26 cellular contexts compared by ENCODE assay signal in the genomic region with DNA sequence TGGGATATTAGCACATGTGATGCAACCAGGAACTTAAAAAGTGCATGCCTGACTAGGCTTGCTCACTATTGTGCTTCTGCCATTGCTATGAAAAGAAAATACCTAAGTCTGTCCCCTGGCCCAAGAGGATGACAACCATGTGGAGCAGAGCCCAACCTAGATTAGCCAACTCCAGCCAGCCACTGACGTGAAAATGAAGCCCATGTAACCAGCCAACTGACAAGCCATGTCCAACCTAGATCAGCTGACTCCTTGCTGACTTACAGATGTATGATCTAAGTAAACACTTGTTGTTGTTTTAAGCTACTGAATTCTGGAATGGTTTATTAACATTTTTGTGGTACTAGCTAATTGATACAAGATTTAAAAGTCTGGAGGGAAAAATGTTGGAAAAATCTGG. TPM values are rescaled to one million over a fixed set of nuclear protein-coding genes. Genes with fewer than 3 reads are reported as not detected.
A peak's percentile ranks its signal among the peaks of the same experiment; 100 is the strongest.
DNase-seq lines count a peak whose midpoint lies in the region; ATAC-seq, FAIRE-seq and TF ChIP-seq lines count a peak whose summit lies in the region.
"Had no signal": no experiment of that assay in that cellular context is flagged by ENCODE, and none has a peak within 500 bp of the region (broad histone marks: within the 10 kb centered on the region; RNA-seq: fewer than 3 reads in every experiment).

No MANE protein-coding gene starts in this region.

- no TSS peak for BruUV-seq in K562 (replicated peaks; lab: Mats Ljungman, UMichigan)

- H3K36me3 Mint-ChIP-seq in natural killer cell treated with Interleukin-12 subunit alpha and Interleukin-12 subunit beta and Interleukin-15 and Interleukin-18, amount 100 ng/mL, for 72 hours, result peaks cover 10% of the 10 kb centered on the region

- peaks cover 20% of the 10 kb centered on the region for H3K36me3 ChIP-seq in K562 (ENCODE audit: control insufficient read depth, insufficient read depth, low read length)

- no peak overlapping the region for H3K4me2 ChIP-seq in K562 (ENCODE audit: insufficient read depth, low read length)
- H3K4me2 ChIP-seq: BLaER1, smooth muscle cell had no signal

- CTCF ChIA-PET in K562 (lab: Yijun Ruan, JAX; ENCODE audit: low intra/inter-chr PET ratio), result no interaction called here

- no peaks in the 10 kb centered on the region for H3K9me1 ChIP-seq in K562 (ENCODE audit: control insufficient read depth, insufficient read depth, low read length)

- no peaks in the 10 kb centered on the region for H3K27me3 Mint-ChIP-seq in natural killer cell treated with Interleukin-12 subunit alpha and Interleukin-12 subunit beta and Interleukin-15 and Interleukin-18, amount 100 ng/mL, for 72 hours
- H3K27me3 Mint-ChIP-seq: activated naive CD8-positive, alpha-beta T cell treated with anti-CD3 and anti-CD28 coated beads, Interleukin-2, amount 10 ng/mL, durations not matched to agents 7 days and 5 days; memory B cell; type B pancreatic cell had no signal

- POLR2A ChIA-PET in K562 (lab: Yijun Ruan, JAX), result no interaction called here

- in situ Hi-C loops in K562 (cut with MboI), result no loop called here

- peaks cover 0 to 5% of the 10 kb centered on the region in 2 experiments; a peak in 3 of 5 replicates for H3K4me1 ChIP-seq in K562 (replicated peaks in 1 of 2; ENCODE audit: control insufficient read depth in 2 of 2, insufficient read depth in 2 of 2, low read length in 2 of 2)
- H3K4me1 ChIP-seq: BLaER1 had no signal

- H3K27ac Mint-ChIP-seq in natural killer cell treated with Interleukin-12 subunit alpha and Interleukin-12 subunit beta and Interleukin-15 and Interleukin-18, amount 100 ng/mL, for 72 hours, result no peak overlapping the region
- H3K27ac Mint-ChIP-seq: activated naive CD8-positive, alpha-beta T cell treated with anti-CD3 and anti-CD28 coated beads, Interleukin-2, amount 10 ng/mL, durations not matched to agents 7 days and 5 days; activated T-helper 2 cell treated with anti-CD3 and anti-CD28 coated beads, Interferon-gamma antibody, Interleukin-2, Interleukin-4, amounts not matched to agents 10 μg/mL and 5 μg/mL and 100 μg/mL, durations not matched to agents 14 hours and 24 hours and 36 hours; memory B cell; T-helper 2 cell treated with Interferon-gamma antibody and Interleukin-4, amounts not matched to agents 5 μg/mL and 100 μg/mL, for 36 hours; type B pancreatic cell had no signal

- intact Hi-C loops in Right ventricle myocardium inferior (cut with DNase I) (loop anchor here (2.0 to 5.0 kb wide), 2 partner anchors 51 to 73 kb away; a partner anchor contains a TSS), cardiac septum (cut with DNase I) (no loop called here), K562 (cut with micrococcal nuclease) (no loop called here), Right ventricle myocardium superior (cut with DNase I) (no loop called here)

- ATAC-seq in Right ventricle myocardium inferior (peak; percentile 82), K562 (no peak), Right ventricle myocardium superior (ENCODE audit: poor library complexity) (peak; percentile 74), HG02884 (IDR thresholded peaks at IDR 0.05; ENCODE audit: unreplicated experiment) (no peak), GM18861 (IDR thresholded peaks at IDR 0.05; ENCODE audit: unreplicated experiment) (no peak), HG03460 (IDR thresholded peaks at IDR 0.05; ENCODE audit: unreplicated experiment) (no peak)
- no peak for ATAC-seq in natural killer cell treated with Interleukin-12 subunit alpha and Interleukin-12 subunit beta and Interleukin-15 and Interleukin-18, amount 100 ng/mL, for 72 hours

- H4K20me1 ChIP-seq in K562 (replicated peaks; ENCODE audit: control insufficient read depth, insufficient read depth, low read length), result no peaks in the 10 kb centered on the region
- H4K20me1 ChIP-seq: BLaER1 had no signal

- FAIRE-seq in K562 (lab: Jason Lieb, UNC), result peak; percentile 46
- FAIRE-seq: A204.1, H54 had no signal

- DNase-seq in Right ventricle myocardium inferior (ENCODE audit: missing footprints) (no peak), cardiac septum (ENCODE audit: low spot score) (no peak), K562 (ENCODE audit: extremely low read depth in 1 of 4, low spot score in 3 of 4) (no peak), Right ventricle myocardium superior (peak; percentile 55)
- no peak for DNase-seq in natural killer cell treated with Interleukin-12 subunit alpha and Interleukin-12 subunit beta and Interleukin-15 and Interleukin-18, amount 100 ng/mL, for 72 hours (ENCODE audit: low spot score)
- DNase-seq: activated CD8-positive, alpha-beta memory T cell treated with anti-CD3 and anti-CD28 coated beads, Interleukin-2, amount 50 U/mL, for 4 hours; activated naive CD8-positive, alpha-beta T cell treated with anti-CD3 and anti-CD28 coated beads, Interleukin-2, amount 10 ng/mL, durations not matched to agents 7 days and 5 days; COR-L47; DMS79; kidney glomerular epithelial cell; NCI-H2081; NCI-H226; NCI-H748 treated with DMSO at 0.1 percent for 48 hours; stimulated activated CD4-positive, alpha-beta T cell treated with anti-CD3 and anti-CD28 coated beads, Interleukin-2, amount 100 ng/mL, for 24 hours had no signal

- no peak for TF ChIP-seq RAD21 in K562 (CRISPR knock-in tag; conservative IDR thresholded peaks at IDR 0.05 in 1 of 2, IDR thresholded peaks at IDR 0.05 in 1 of 2)

- no peaks in the 10 kb centered on the region for H3K9me3 ChIP-seq in K562 (replicated peaks; ENCODE audit: control insufficient read depth, insufficient read depth, low read depth, low read length)
- H3K9me3 ChIP-seq: BLaER1 had no signal

- TF ChIP-seq CTCF in K562 (IDR thresholded peaks at IDR 0.05 in 2 of 3, conservative IDR thresholded peaks at IDR 0.05 in 1 of 3; ENCODE audit: insufficient read depth in 2 of 3, low read depth in 1 of 3, low read length in 3 of 3), result no peak

- no peaks in the 10 kb centered on the region for H3K79me2 ChIP-seq in K562 (ENCODE audit: control insufficient read depth, insufficient read depth, low read length)

- H3K4me1 Mint-ChIP-seq in natural killer cell treated with Interleukin-12 subunit alpha and Interleukin-12 subunit beta and Interleukin-15 and Interleukin-18, amount 100 ng/mL, for 72 hours (ENCODE audit: low read depth in 2 of 2), result no peaks in the 10 kb centered on the region
- H3K4me1 Mint-ChIP-seq: activated naive CD8-positive, alpha-beta T cell treated with anti-CD3 and anti-CD28 coated beads, Interleukin-2, amount 10 ng/mL, durations not matched to agents 7 days and 5 days; memory B cell had no signal

- H3K4me3 ChIP-seq in K562, result no peak overlapping the region
- H3K4me3 ChIP-seq: BLaER1, smooth muscle cell had no signal

- TF ChIP-seq POLR2A in K562 (conservative IDR thresholded peaks at IDR 0.05), result no peak

- H3K4me3 Mint-ChIP-seq in natural killer cell treated with Interleukin-12 subunit alpha and Interleukin-12 subunit beta and Interleukin-15 and Interleukin-18, amount 100 ng/mL, for 72 hours, result no peak overlapping the region
- H3K4me3 Mint-ChIP-seq: activated naive CD8-positive, alpha-beta T cell treated with anti-CD3 and anti-CD28 coated beads, Interleukin-2, amount 10 ng/mL, durations not matched to agents 7 days and 5 days; memory B cell; T-helper 2 cell treated with Interferon-gamma antibody and Interleukin-4, amounts not matched to agents 5 μg/mL and 100 μg/mL, for 36 hours; type B pancreatic cell had no signal

- no peaks in the 10 kb centered on the region for H3K9me3 Mint-ChIP-seq in natural killer cell treated with Interleukin-12 subunit alpha and Interleukin-12 subunit beta and Interleukin-15 and Interleukin-18, amount 100 ng/mL, for 72 hours
- H3K9me3 Mint-ChIP-seq: activated naive CD8-positive, alpha-beta T cell treated with anti-CD3 and anti-CD28 coated beads, Interleukin-2, amount 10 ng/mL, durations not matched to agents 7 days and 5 days; activated T-helper 2 cell treated with anti-CD3 and anti-CD28 coated beads, Interferon-gamma antibody, Interleukin-2, Interleukin-4, amounts not matched to agents 10 μg/mL and 5 μg/mL and 100 μg/mL, durations not matched to agents 14 hours and 24 hours and 36 hours; memory B cell; T-helper 2 cell treated with Interferon-gamma antibody and Interleukin-4, amounts not matched to agents 5 μg/mL and 100 μg/mL, for 36 hours; type B pancreatic cell had no signal

- no peak overlapping the region for H3K9ac ChIP-seq in K562 (ENCODE audit: insufficient read depth in 1 of 2, low read depth in 2 of 2, low read length in 2 of 2)
- H3K9ac ChIP-seq: BLaER1 had no signal

- H3K27me3 ChIP-seq in K562 (ENCODE audit: control insufficient read depth in 2 of 2, insufficient read depth in 2 of 2, low read length in 2 of 2), result no peaks in the 10 kb centered on the region; a peak in 1 of 5 replicates
- H3K27me3 ChIP-seq: BLaER1 had no signal

- no peak for TF ChIP-seq EP300 in K562 (IDR thresholded peaks at IDR 0.05; ENCODE audit: low read length)

- H2AFZ ChIP-seq in K562 (ENCODE audit: low read depth, low read length), result no peak overlapping the region

- no peak overlapping the region for H3K27ac ChIP-seq in K562 (ENCODE audit: extremely low read depth, low read depth, low read length)
- H3K27ac ChIP-seq: BLaER1, HL-60 had no signal

- 75% methylated on average over 1 of the region's 1 CpG for WGBS in K562 (ENCODE audit: insufficient coverage, low coverage, missing lambda C conversion rate)

TF ChIP-seq in K562, 482 proteins besides CTCF, POLR2A, EP300 and RAD21 (continues in another document):
- no peak for TF ChIP-seq ARHGAP35 (IDR thresholded peaks at IDR 0.05; ENCODE audit: partially characterized antibody)

RNA-seq across cellular contexts. Expression of a gene that starts 47.5 kb away (rescaled TPM):
- 12.9 TPM for total RNA-seq in Right ventricle myocardium inferior
- 11.0 TPM for total RNA-seq in cardiac septum
- 104 and 126 TPM in 2 replicates for total RNA-seq in K562 (2011; cell fraction: chromatin; rRNA removed; ENCODE audit: low replicate concordance)
- total RNA-seq in K562 (2011; cell fraction: nucleolus; rRNA removed), result 77.5 and 77.6 TPM in 2 replicates
- 79.1 and 90.9 TPM in 2 replicates for total RNA-seq in K562 (2011; cell fraction: nucleoplasm; rRNA removed)
- 14.9 and 19.9 TPM in 2 replicates for total RNA-seq in K562 (2014; rRNA removed)
- total RNA-seq in K562 (2014; rRNA removed; fragmentation: Illumina TruSeq; extraction: Trizol), result 28.1 and 32.0 TPM in 2 replicates
- total RNA-seq in K562 (2015; rRNA removed; fragmentation: Illumina TruSeq; extraction: Trizol), result 32.1 and 32.4 TPM in 2 replicates
- total RNA-seq in K562 (2021), result 25.0 and 26.0 TPM in 2 replicates
- polyA plus RNA-seq in K562 (2011; rRNA removed), result 92.0 and 100 TPM in 2 replicates
- polyA plus RNA-seq in K562 (2011; cell fraction: cytosol; rRNA removed), result 78.9 and 136 TPM in 2 replicates
- polyA plus RNA-seq in K562 (2011; cell fraction: nucleus; rRNA removed), result 39.0 and 68.4 TPM in 2 replicates
- 29.3 and 31.6 TPM in 2 replicates for polyA plus RNA-seq in K562 (2012)
- 50.5 and 63.3 TPM in 2 replicates for polyA plus RNA-seq in K562 (2014; fragmentation: Illumina TruSeq; extraction: Trizol)
- polyA plus RNA-seq in K562 (2014; fragmentation: Nextera tagmentation; extraction: Ambion mirVana), result 10 to 100 TPM in 1 of 2 experiments, 1 to 10 TPM in 1; 6.5 to 14.2 TPM
- 28.9 and 37.2 TPM in 2 replicates for polyA plus RNA-seq in K562 (2014; rRNA removed)
- 77.8 and 84.0 TPM in 2 replicates for polyA minus RNA-seq in K562 (2011; rRNA and poly(A)+ RNA removed)
- 28.4 and 29.1 TPM in 2 replicates for polyA minus RNA-seq in K562 (2011; cell fraction: cytosol; rRNA and poly(A)+ RNA removed)
- polyA minus RNA-seq in K562 (2011; cell fraction: nucleus; rRNA and poly(A)+ RNA removed), result 10.9 and 24.0 TPM in 2 replicates
- 10.9 TPM for total RNA-seq in Right ventricle myocardium superior
- 10 to 100 TPM; 20.1 to 20.6 TPM for total RNA-seq in natural killer cell treated with Interleukin-12 subunit alpha and Interleukin-12 subunit beta and Interleukin-15 and Interleukin-18, amount 100 ng/mL, for 72 hours

Comparison
In these comparisons a context has a peak if more than half of its experiments do, and no peak if none do; other contexts are left out.
1. ATAC-seq: peak in Right ventricle myocardium inferior (single experiment) and Right ventricle myocardium superior (single experiment); none in K562 (single experiment), natural killer cell treated with Interleukin-12 subunit alpha and Interleukin-12 subunit beta and Interleukin-15 and Interleukin-18, amount 100 ng/mL, for 72 hours (0 of 2), HG02884 (single experiment), GM18861 (single experiment) and HG03460 (single experiment).